Comparison of ENCODE assay signal across 1 cellular context in genomic region chr4:157012296-157012695, GRCh38.
TF ChIP-seq lines count a peak whose summit lies in the region.

No MANE protein-coding gene starts in this region.

TF ChIP-seq in HCT116, 20 proteins besides CTCF, POLR2A, EP300 and RAD21 (continued from another document):
- TF ChIP-seq REST (IDR thresholded peaks at IDR 0.05; ENCODE audit: low read depth) (no peak), ZFX (IDR thresholded peaks at IDR 0.05) (no peak)
